33 cellular contexts compared by ENCODE assay signal in genomic region chr2:133198678-133199077, GRCh38.
"Had no signal": no experiment of that assay in that cellular context is flagged by ENCODE, and none has a peak within 500 bp of the region (broad histone marks: within the 10 kb centered on the region; RNA-seq: fewer than 3 reads in every experiment).

No MANE protein-coding gene starts in this region.

- H3K27me3 ChIP-seq: adrenal gland, body of pancreas, brain microvascular endothelial cell, breast epithelium had no signal

- H3K4me1 ChIP-seq: adrenal gland, body of pancreas, breast epithelium had no signal

- DNase-seq: activated B cell treated with CpG ODN at 0.5 μM for 24 hours; activated CD4-positive, alpha-beta memory T cell treated with anti-CD3 and anti-CD28 coated beads for 36 hours; activated CD4-positive, alpha-beta T cell treated with anti-CD3 and anti-CD28 coated beads for 4 hours; activated CD4-positive, alpha-beta T cell treated with anti-CD3 and anti-CD28 coated beads, Interleukin-2, amount 10 ng/mL, durations not matched to agents 24 days and 14 days; activated CD4-positive, alpha-beta T cell treated with anti-CD3 and anti-CD28 coated beads, Interleukin-2, amount 50 U/mL, for 1 hour; activated CD4-positive, alpha-beta T cell treated with anti-CD3 and anti-CD28 coated beads, Interleukin-2, amount 50 U/mL, for 4 hours; activated CD4-positive, CD25-positive, alpha-beta regulatory T cell treated with anti-CD3 and anti-CD28 coated beads, Interleukin-2, amount 50 U/mL, for 72 hours; activated CD8-positive, alpha-beta memory T cell treated with anti-CD3 and anti-CD28 coated beads, Interleukin-2, amount 50 U/mL, for 4 hours; activated CD8-positive, alpha-beta T cell treated with anti-CD3 and anti-CD28 coated beads for 36 hours; activated effector memory CD4-positive, alpha-beta T cell treated with anti-CD3 and anti-CD28 coated beads, Interleukin-2, amount 50 U/mL, for 16 hours; activated gamma-delta T cell treated with Interleukin-2 at 50 U/mL for 16 hours; activated naive CD4-positive, alpha-beta T cell treated with anti-CD3 and anti-CD28 coated beads, Interleukin-2, amount 10 ng/mL, durations not matched to agents 7 days and 5 days; activated naive CD4-positive, alpha-beta T cell treated with Interleukin-2 at 50 U/mL for 16 hours; activated naive CD8-positive, alpha-beta T cell treated with anti-CD3 and anti-CD28 coated beads, Interleukin-2, amount 10 ng/mL, durations not matched to agents 7 days and 5 days; activated naive CD8-positive, alpha-beta T cell treated with anti-CD3 and anti-CD28 coated beads, Interleukin-2, amount 50 U/mL, for 24 hours; activated T-cell treated with anti-CD3 and anti-CD28 coated beads for 4 hours; activated T-cell treated with anti-CD3 and anti-CD28 coated beads, Interleukin-2, amount 50 U/mL, for 1 hour; activated T-cell treated with anti-CD3 and anti-CD28 coated beads, Interleukin-2, amount 50 U/mL, for 4 hours; activated T-cell treated with anti-CD3 and anti-CD28 coated beads, Interleukin-2, amount 50 U/mL, for 72 hours; adrenal gland; amniotic stem cell; aorta; body of pancreas; brain microvascular endothelial cell; central memory CD4-positive, alpha-beta T cell; T-helper 1 cell; T-helper 2 cell; T-helper 9 cell had no signal

- H3K27ac ChIP-seq: adrenal gland, body of pancreas, brain microvascular endothelial cell, breast epithelium, VCaP had no signal

- ATAC-seq: activated CD8-positive, alpha-beta T cell treated with anti-CD3 and anti-CD28 coated beads for 36 hours; activated naive CD8-positive, alpha-beta T cell treated with anti-CD3 and anti-CD28 coated beads, Interleukin-2, amount 50 U/mL, for 24 hours; activated T-cell treated with anti-CD3 and anti-CD28 coated beads, Interleukin-2, amount 50 U/mL, for 4 hours; activated T-cell treated with anti-CD3 and anti-CD28 coated beads, Interleukin-2, amount 50 U/mL, for 72 hours; activated T-helper 17 cell treated with anti-CD3 and anti-CD28 coated beads, Interleukin-2, amount 50 U/mL, for 72 hours; body of pancreas had no signal

- H3K9me3 ChIP-seq: adrenal gland, body of pancreas, breast epithelium had no signal

- FAIRE-seq: astrocyte, TTC549 had no signal

- H3K36me3 ChIP-seq: adrenal gland, brain microvascular endothelial cell, breast epithelium had no signal

- H3K4me3 ChIP-seq: adrenal gland, body of pancreas, breast epithelium had no signal
